Comparison of ENCODE assay signal across 8 cellular contexts in the genomic region with DNA sequence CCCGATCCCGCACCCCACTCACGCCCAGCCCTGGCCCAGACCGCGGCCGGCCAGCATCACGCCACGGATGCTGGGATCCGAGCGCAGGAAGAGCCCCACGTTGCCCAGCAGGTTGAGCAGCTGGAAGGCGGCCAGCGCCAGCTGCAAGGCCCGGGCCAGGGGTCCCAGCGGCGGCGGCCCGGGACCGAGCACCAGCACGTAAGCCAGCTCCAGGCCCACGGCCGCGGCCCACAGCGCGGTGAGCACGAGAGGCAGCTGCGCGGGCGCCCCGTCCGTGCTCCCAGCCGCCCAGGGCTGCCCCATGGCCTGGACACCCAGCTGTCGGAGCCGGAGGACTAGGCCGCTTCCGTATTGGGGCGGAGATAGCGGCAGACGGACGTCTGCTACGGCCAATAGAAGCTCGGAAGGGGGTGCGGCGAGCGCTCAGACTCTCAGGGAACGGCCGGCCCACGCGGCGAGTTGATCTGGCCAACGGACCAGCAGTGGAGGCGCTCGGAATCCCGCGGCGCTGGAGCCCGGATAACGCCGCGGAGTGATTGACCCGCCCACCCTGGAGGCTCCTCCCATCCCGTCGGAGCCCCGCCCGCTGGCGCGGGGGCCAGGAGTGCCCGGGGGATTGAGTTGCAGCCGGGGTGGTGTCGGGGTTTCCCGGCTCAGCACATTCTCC. TPM values are rescaled to one million over a fixed set of nuclear protein-coding genes. Genes with fewer than 3 reads are reported as not detected.
DNase-seq lines count a peak whose midpoint lies in the region; ATAC-seq and TF ChIP-seq lines count a peak whose summit lies in the region.

A gene with protein sequence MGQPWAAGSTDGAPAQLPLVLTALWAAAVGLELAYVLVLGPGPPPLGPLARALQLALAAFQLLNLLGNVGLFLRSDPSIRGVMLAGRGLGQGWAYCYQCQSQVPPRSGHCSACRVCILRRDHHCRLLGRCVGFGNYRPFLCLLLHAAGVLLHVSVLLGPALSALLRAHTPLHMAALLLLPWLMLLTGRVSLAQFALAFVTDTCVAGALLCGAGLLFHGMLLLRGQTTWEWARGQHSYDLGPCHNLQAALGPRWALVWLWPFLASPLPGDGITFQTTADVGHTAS (minus strand): TSS at position 348 of the 667 bp plus-strand sequence. CDS start 45 bp downstream, at position 303.

- ATAC-seq in GM19328 (IDR thresholded peaks at IDR 0.05; ENCODE audit: unreplicated experiment): peak; percentile 79
- peak; percentile 74 for ATAC-seq in HG03521 (IDR thresholded peaks at IDR 0.05; ENCODE audit: unreplicated experiment)

- H3K4me3 ChIP-seq in BLaER1 treated with 17β-estradiol and CSF1 and Interleukin-3, amounts not matched to agents 10 nM and 100 nM: peak within 1 kb of the TSS; percentile 84 to 98 (median 94)
- H3K4me3 ChIP-seq in dorsolateral prefrontal cortex (peak within 1 kb of the TSS; percentile 59 to 99 (median 88)), liver (ENCODE audit: low read depth in 1 of 3, low read length in 3 of 3) (peak within 1 kb of the TSS; percentile 60 to 84 (median 70))

- DNase-seq in NCI-H748 (lab: John Stamatoyannopoulos, UW; ENCODE audit: unreplicated experiment) (peak; percentile 97), dorsolateral prefrontal cortex (peak; percentile 94 to 99 (median 97))
- DNase-seq in activated CD4-positive, alpha-beta T cell treated with anti-CD3 and anti-CD28 coated beads, Interleukin-2, amount 50 U/mL, for 4 hours: peak; percentile 71 to 72
- DNase-seq in stimulated activated CD4-positive, alpha-beta T cell treated with anti-CD3 and anti-CD28 coated beads, Interleukin-4, amount 100 ng/mL, for 24 hours: peak; percentile 91

- peaks cover 34 to 57% (median 47%) of the 10 kb centered on the region in 10 experiments for H3K4me1 ChIP-seq in BLaER1 treated with 17β-estradiol and CSF1 and Interleukin-3, amounts not matched to agents 10 nM and 100 nM
- H3K4me1 ChIP-seq in liver (ENCODE audit: control insufficient read depth in 4 of 4, insufficient read depth in 4 of 4, low read length in 3 of 4): peaks cover 5 to 12% (median 8%) of the 10 kb centered on the region in 4 donors

- TF ChIP-seq CTCF in dorsolateral prefrontal cortex (IDR thresholded peaks at IDR 0.05 in 54 of 56, conservative IDR thresholded peaks at IDR 0.05 in 2 of 56; ENCODE audit: low read depth in 1 of 56, partially characterized antibody in 56 of 56): peak in 36 of 56 donors; percentile 5 to 62 (median 32)
- TF ChIP-seq CTCF in liver (IDR thresholded peaks at IDR 0.05; ENCODE audit: low read depth, low read length, missing input control): no peak

- peaks cover 11 to 25% (median 22%) of the 10 kb centered on the region in 11 experiments; a peak in 19 of 22 replicates for H3K36me3 ChIP-seq in BLaER1 treated with 17β-estradiol and CSF1 and Interleukin-3, amounts not matched to agents 10 nM and 100 nM
- peaks cover 0 to 12% (median 4%) of the 10 kb centered on the region in 4 donors for H3K36me3 ChIP-seq in liver (ENCODE audit: control insufficient read depth in 4 of 4, insufficient read depth in 3 of 4, low read depth in 1 of 4, low read length in 3 of 4)

- H4K20me1 ChIP-seq in BLaER1 treated with 17β-estradiol and CSF1 and Interleukin-3, amounts not matched to agents 10 nM and 100 nM: peaks cover 0 to 23% (median 0%) of the 10 kb centered on the region in 11 experiments; a peak in 3 of 22 replicates

- no peaks in the 10 kb centered on the region for H3K9me3 ChIP-seq in BLaER1 treated with 17β-estradiol and CSF1 and Interleukin-3, amounts not matched to agents 10 nM and 100 nM (replicated peaks in 1 of 11)
- H3K9me3 ChIP-seq in liver (ENCODE audit: control insufficient read depth in 4 of 4, low read length in 3 of 4): no peaks in the 10 kb centered on the region

- peak within 1 kb of the TSS; percentile 82 to 99 (median 96) for H3K4me2 ChIP-seq in BLaER1 treated with 17β-estradiol and CSF1 and Interleukin-3, amounts not matched to agents 10 nM and 100 nM

- intact Hi-C loops in dorsolateral prefrontal cortex (cut with DNase I): loop anchor here (2.0 to 5.0 kb wide), 2 partner anchors 49 to 69 kb away; no protein-coding TSS in a partner anchor

- H3K27me3 ChIP-seq in BLaER1 treated with 17β-estradiol and CSF1 and Interleukin-3, amounts not matched to agents 10 nM and 100 nM: no peaks in the 10 kb centered on the region
- no peaks in the 10 kb centered on the region for H3K27me3 ChIP-seq in dorsolateral prefrontal cortex
- no peaks in the 10 kb centered on the region for H3K27me3 ChIP-seq in liver (ENCODE audit: control insufficient read depth in 4 of 4, insufficient read depth in 4 of 4, low read length in 3 of 4)

- WGBS in liver: under 1% methylated on average over 71 of the region's 71 CpGs

- H3K27ac ChIP-seq in BLaER1 treated with 17β-estradiol and CSF1 and Interleukin-3, amounts not matched to agents 10 nM and 100 nM: peak within 1 kb of the TSS; percentile 76 to 96 (median 92); a peak in 21 of 22 replicates
- peak within 1 kb of the TSS in 44 of 59 donors; percentile 2 to 87 (median 55) for H3K27ac ChIP-seq in dorsolateral prefrontal cortex
- peak within 1 kb of the TSS; percentile 24 to 50 for H3K27ac ChIP-seq in liver (ENCODE audit: low read depth in 1 of 2, low read length in 2 of 2)

- peak within 1 kb of the TSS; percentile 91 to 98 (median 94) for H3K9ac ChIP-seq in BLaER1 treated with 17β-estradiol and CSF1 and Interleukin-3, amounts not matched to agents 10 nM and 100 nM
- H3K9ac ChIP-seq in liver (ENCODE audit: low read depth in 1 of 2, low read length in 2 of 2): peak within 1 kb of the TSS; percentile 68 to 74

- TF ChIP-seq RAD21 in liver (IDR thresholded peaks at IDR 0.05): peak in 1 of 2 donors; percentile 26

TF ChIP-seq in liver, 16 proteins besides CTCF, POLR2A, EP300 and RAD21:
- TF ChIP-seq NR2F2 (IDR thresholded peaks at IDR 0.05): no peak
- no peak for TF ChIP-seq EGR1 (IDR thresholded peaks at IDR 0.05; ENCODE audit: low read depth in 2 of 2)
- no peak for TF ChIP-seq JUND (IDR thresholded peaks at IDR 0.05)
- TF ChIP-seq HNF4A (conservative IDR thresholded peaks at IDR 0.05): peak in 1 of 2 donors; percentile 7
- no peak for TF ChIP-seq RXRA (IDR thresholded peaks at IDR 0.05)
- TF ChIP-seq YY1 (IDR thresholded peaks at IDR 0.05): peak; percentile 50
- no peak for TF ChIP-seq HNF4G (IDR thresholded peaks at IDR 0.05)
- TF ChIP-seq, protein P1, sequence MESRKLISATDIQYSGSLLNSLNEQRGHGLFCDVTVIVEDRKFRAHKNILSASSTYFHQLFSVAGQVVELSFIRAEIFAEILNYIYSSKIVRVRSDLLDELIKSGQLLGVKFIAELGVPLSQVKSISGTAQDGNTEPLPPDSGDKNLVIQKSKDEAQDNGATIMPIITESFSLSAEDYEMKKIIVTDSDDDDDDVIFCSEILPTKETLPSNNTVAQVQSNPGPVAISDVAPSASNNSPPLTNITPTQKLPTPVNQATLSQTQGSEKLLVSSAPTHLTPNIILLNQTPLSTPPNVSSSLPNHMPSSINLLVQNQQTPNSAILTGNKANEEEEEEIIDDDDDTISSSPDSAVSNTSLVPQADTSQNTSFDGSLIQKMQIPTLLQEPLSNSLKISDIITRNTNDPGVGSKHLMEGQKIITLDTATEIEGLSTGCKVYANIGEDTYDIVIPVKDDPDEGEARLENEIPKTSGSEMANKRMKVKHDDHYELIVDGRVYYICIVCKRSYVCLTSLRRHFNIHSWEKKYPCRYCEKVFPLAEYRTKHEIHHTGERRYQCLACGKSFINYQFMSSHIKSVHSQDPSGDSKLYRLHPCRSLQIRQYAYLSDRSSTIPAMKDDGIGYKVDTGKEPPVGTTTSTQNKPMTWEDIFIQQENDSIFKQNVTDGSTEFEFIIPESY (IDR thresholded peaks at IDR 0.05): no peak
- TF ChIP-seq GABPA (IDR thresholded peaks at IDR 0.05 in 1 of 2, conservative IDR thresholded peaks at IDR 0.05 in 1 of 2): peak in 1 of 2 donors; percentile 75
- TF ChIP-seq, protein P2, sequence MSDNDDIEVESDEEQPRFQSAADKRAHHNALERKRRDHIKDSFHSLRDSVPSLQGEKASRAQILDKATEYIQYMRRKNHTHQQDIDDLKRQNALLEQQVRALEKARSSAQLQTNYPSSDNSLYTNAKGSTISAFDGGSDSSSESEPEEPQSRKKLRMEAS (IDR thresholded peaks at IDR 0.05): peak; percentile 64
- no peak for TF ChIP-seq FOXA1 (IDR thresholded peaks at IDR 0.05)
- TF ChIP-seq, protein P3, sequence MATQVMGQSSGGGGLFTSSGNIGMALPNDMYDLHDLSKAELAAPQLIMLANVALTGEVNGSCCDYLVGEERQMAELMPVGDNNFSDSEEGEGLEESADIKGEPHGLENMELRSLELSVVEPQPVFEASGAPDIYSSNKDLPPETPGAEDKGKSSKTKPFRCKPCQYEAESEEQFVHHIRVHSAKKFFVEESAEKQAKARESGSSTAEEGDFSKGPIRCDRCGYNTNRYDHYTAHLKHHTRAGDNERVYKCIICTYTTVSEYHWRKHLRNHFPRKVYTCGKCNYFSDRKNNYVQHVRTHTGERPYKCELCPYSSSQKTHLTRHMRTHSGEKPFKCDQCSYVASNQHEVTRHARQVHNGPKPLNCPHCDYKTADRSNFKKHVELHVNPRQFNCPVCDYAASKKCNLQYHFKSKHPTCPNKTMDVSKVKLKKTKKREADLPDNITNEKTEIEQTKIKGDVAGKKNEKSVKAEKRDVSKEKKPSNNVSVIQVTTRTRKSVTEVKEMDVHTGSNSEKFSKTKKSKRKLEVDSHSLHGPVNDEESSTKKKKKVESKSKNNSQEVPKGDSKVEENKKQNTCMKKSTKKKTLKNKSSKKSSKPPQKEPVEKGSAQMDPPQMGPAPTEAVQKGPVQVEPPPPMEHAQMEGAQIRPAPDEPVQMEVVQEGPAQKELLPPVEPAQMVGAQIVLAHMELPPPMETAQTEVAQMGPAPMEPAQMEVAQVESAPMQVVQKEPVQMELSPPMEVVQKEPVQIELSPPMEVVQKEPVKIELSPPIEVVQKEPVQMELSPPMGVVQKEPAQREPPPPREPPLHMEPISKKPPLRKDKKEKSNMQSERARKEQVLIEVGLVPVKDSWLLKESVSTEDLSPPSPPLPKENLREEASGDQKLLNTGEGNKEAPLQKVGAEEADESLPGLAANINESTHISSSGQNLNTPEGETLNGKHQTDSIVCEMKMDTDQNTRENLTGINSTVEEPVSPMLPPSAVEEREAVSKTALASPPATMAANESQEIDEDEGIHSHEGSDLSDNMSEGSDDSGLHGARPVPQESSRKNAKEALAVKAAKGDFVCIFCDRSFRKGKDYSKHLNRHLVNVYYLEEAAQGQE (IDR thresholded peaks at IDR 0.05): peak; percentile 50
- TF ChIP-seq TAF1 (conservative IDR thresholded peaks at IDR 0.05): no peak
- TF ChIP-seq, protein P4, sequence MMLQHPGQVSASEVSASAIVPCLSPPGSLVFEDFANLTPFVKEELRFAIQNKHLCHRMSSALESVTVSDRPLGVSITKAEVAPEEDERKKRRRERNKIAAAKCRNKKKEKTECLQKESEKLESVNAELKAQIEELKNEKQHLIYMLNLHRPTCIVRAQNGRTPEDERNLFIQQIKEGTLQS (IDR thresholded peaks at IDR 0.05): no peak
- no peak for TF ChIP-seq FOXA2 (IDR thresholded peaks at IDR 0.05)
- TF ChIP-seq SP1 (IDR thresholded peaks at IDR 0.05): peak; percentile 77

RNA-seq across cellular contexts. Expression of the gene that starts here (rescaled TPM):
- total RNA-seq in dorsolateral prefrontal cortex (10 to 100 TPM in 118 of 120 experiments, 1 to 10 TPM in 2; 9.6 to 20.9 (median 14.9) TPM), liver (1 to 10 TPM; 5.1 to 6.4 TPM)
- 1 to 10 TPM; 4.1 to 5.2 TPM for polyA plus RNA-seq in liver

Comparison
In these comparisons a context has a peak if more than half of its experiments do, and no peak if none do; other contexts are left out.
1. Peak in every context shown above with its lines: DNase-seq, ATAC-seq, H3K4me3 ChIP-seq and H3K27ac ChIP-seq.
2. H3K27ac ChIP-seq: peak in every context shown above with its lines; median percentile 92 in BLaER1 treated with 17β-estradiol and CSF1 and Interleukin-3, amounts not matched to agents 10 nM and 100 nM; 55 in dorsolateral prefrontal cortex; 37 in liver.